In genomic region chrX:115535844-115536243, GRCh38 we compare ENCODE assay signal across 21 cellular contexts.
"Had no signal": no experiment of that assay in that cellular context is flagged by ENCODE, and none has a peak within 500 bp of the region (broad histone marks: within the 10 kb centered on the region; RNA-seq: fewer than 3 reads in every experiment).

No MANE protein-coding gene starts in this region.

- ATAC-seq: activated CD8-positive, alpha-beta T cell treated with anti-CD3 and anti-CD28 coated beads, Interleukin-2, amount 10 ng/mL, durations not matched to agents 7 days and 5 days; heart left ventricle; left cardiac atrium; right lobe of liver had no signal

- H3K27ac ChIP-seq: adrenal gland, epithelial cell of prostate, heart left ventricle, right lobe of liver, testis, uterus had no signal

- H3K36me3 ChIP-seq: adrenal gland, heart left ventricle, right lobe of liver, uterus had no signal

- H3K27me3 ChIP-seq: adrenal gland, testis, uterus had no signal

- H3K4me1 ChIP-seq: adrenal gland, right lobe of liver, testis, uterus had no signal

- H3K9me3 ChIP-seq: adrenal gland, heart left ventricle, right lobe of liver, testis, uterus had no signal

- H3K4me3 Mint-ChIP-seq: activated CD8-positive, alpha-beta T cell treated with anti-CD3 and anti-CD28 coated beads, Interleukin-2, amount 10 ng/mL, durations not matched to agents 7 days and 5 days; activated naive CD8-positive, alpha-beta T cell had no signal

- H3K4me3 ChIP-seq: adrenal gland, heart left ventricle, right lobe of liver, testis, uterus had no signal

- H3K27ac Mint-ChIP-seq: activated CD8-positive, alpha-beta T cell treated with anti-CD3 and anti-CD28 coated beads, Interleukin-2, amount 10 ng/mL, durations not matched to agents 7 days and 5 days; activated naive CD8-positive, alpha-beta T cell had no signal

- DNase-seq: activated CD4-positive, alpha-beta T cell treated with anti-CD3 and anti-CD28 coated beads for 1 hour; activated CD4-positive, alpha-beta T cell treated with anti-CD3 and anti-CD28 coated beads, Interleukin-2, amount 50 U/mL, for 1 hour; activated CD8-positive, alpha-beta T cell treated with anti-CD3 and anti-CD28 coated beads, Interleukin-2, amount 10 ng/mL, durations not matched to agents 7 days and 5 days; activated naive CD4-positive, alpha-beta T cell; activated T-cell treated with anti-CD3 and anti-CD28 coated beads, Interleukin-2, amount 50 U/mL, for 1 hour; adrenal gland; heart left ventricle; islet precursor cell; left cardiac atrium; occipital lobe; posterior cingulate gyrus; right lobe of liver; small intestine; stimulated activated CD4-positive, alpha-beta T cell treated with anti-CD3 and anti-CD28 coated beads, Interleukin-2, amount 100 ng/mL, for 48 hours; stimulated activated naive CD4-positive, alpha-beta T cell; T-helper 1 cell; testis; trophoblast cell; uterus had no signal

- H3K36me3 Mint-ChIP-seq: activated naive CD8-positive, alpha-beta T cell had no signal

- H3K27me3 Mint-ChIP-seq: activated naive CD8-positive, alpha-beta T cell had no signal
